ENCODE assay signal across 28 cellular contexts in genomic region chr18:69790649-69791048, GRCh38.
DNase-seq lines count a peak whose midpoint lies in the region; ATAC-seq, FAIRE-seq and TF ChIP-seq lines count a peak whose summit lies in the region.
"Had no signal": no experiment of that assay in that cellular context is flagged by ENCODE, and none has a peak within 500 bp of the region (broad histone marks: within the 10 kb centered on the region; RNA-seq: fewer than 3 reads in every experiment).

No MANE protein-coding gene starts in this region.

- peaks cover 49% of the 10 kb centered on the region for H3K4me1 ChIP-seq in HepG2 (ENCODE audit: insufficient read depth, low read length)
- no peaks in the 10 kb centered on the region for H3K4me1 ChIP-seq in right lobe of liver
- H3K4me1 ChIP-seq: BE2C, BLaER1, Caco-2 had no signal

- H3K79me2 ChIP-seq in HepG2 (ENCODE audit: insufficient read depth, low read length) = no peaks in the 10 kb centered on the region

- ATAC-seq in HepG2 = no peak
- ATAC-seq in right lobe of liver = no peak
- ATAC-seq: A549; CD8-positive, alpha-beta T cell had no signal

- DNase-seq in HepG2 (ENCODE audit: low spot score) (no peak), right lobe of liver (no peak)
- DNase-seq: 8988T; ACHN; AML-193; BE2C; C1 segment of cervical spinal cord; Caco-2; Calu3; CD4-positive, alpha-beta memory T cell; CD4-positive, alpha-beta T cell; CD4-positive, CD25-positive, alpha-beta regulatory T cell; CD8-positive, alpha-beta memory T cell; CD8-positive, alpha-beta T cell; COR-L47; DMS 273 treated with DMSO at 0.1 percent for 48 hours; DMS153; DMS53; DMS79; DMS79 treated with DMSO at 0.1 percent for 48 hours; DND-41; EL had no signal

- H3K27ac ChIP-seq in HepG2 (ENCODE audit: extremely low read length, insufficient read depth, low read length) (no peak overlapping the region), right lobe of liver (no peak overlapping the region)
- H3K27ac ChIP-seq: 22Rv1; A549; BLaER1; BLaER1 treated with 17β-estradiol and CSF1 and Interleukin-3, amounts not matched to agents 10 nM and 100 nM; C4-2B had no signal

- H3K9me3 ChIP-seq in HepG2 (ENCODE audit: low read length) (peaks cover 9% of the 10 kb centered on the region), right lobe of liver (no peaks in the 10 kb centered on the region)
- H3K9me3 ChIP-seq: A549; BE2C; BLaER1; BLaER1 treated with 17β-estradiol and CSF1 and Interleukin-3, amounts not matched to agents 10 nM and 100 nM; Caco-2 had no signal

- CTCF ChIA-PET in HepG2 (lab: Yijun Ruan, JAX; ENCODE audit: low intra/inter-chr PET ratio, low total read pairs) = no interaction called here

- FAIRE-seq in HepG2 (lab: Jason Lieb, UNC) = no peak
- FAIRE-seq: A204.1, A549 had no signal

- no peak overlapping the region for H3K4me2 ChIP-seq in HepG2 (ENCODE audit: low read depth, low read length)
- H3K4me2 ChIP-seq: A549; BLaER1; BLaER1 treated with 17β-estradiol and CSF1 and Interleukin-3, amounts not matched to agents 10 nM and 100 nM had no signal

- H3K27me3 ChIP-seq in HepG2 (ENCODE audit: control insufficient read depth in 1 of 2, insufficient read depth in 2 of 2, low read length in 2 of 2) (no peaks in the 10 kb centered on the region), right lobe of liver (no peaks in the 10 kb centered on the region)
- H3K27me3 ChIP-seq: BE2C; BLaER1; BLaER1 treated with 17β-estradiol and CSF1 and Interleukin-3, amounts not matched to agents 10 nM and 100 nM had no signal

- no peak for TF ChIP-seq RAD21 in HepG2 (CRISPR knock-in tag; IDR thresholded peaks at IDR 0.05)

- no peak for TF ChIP-seq CTCF in HepG2 (CRISPR knock-in tag; IDR thresholded peaks at IDR 0.05)
- no peak for TF ChIP-seq CTCF in right lobe of liver (IDR thresholded peaks at IDR 0.05)

- H3K36me3 ChIP-seq in HepG2 (replicated peaks in 1 of 2; ENCODE audit: control insufficient read depth in 1 of 2, insufficient read depth in 2 of 2, low read length in 2 of 2) = no peaks in the 10 kb centered on the region
- H3K36me3 ChIP-seq in right lobe of liver = no peaks in the 10 kb centered on the region
- H3K36me3 ChIP-seq: BE2C; BLaER1; BLaER1 treated with 17β-estradiol and CSF1 and Interleukin-3, amounts not matched to agents 10 nM and 100 nM had no signal

- H3K9ac ChIP-seq in HepG2 (ENCODE audit: insufficient read depth, low read depth, low read length) = no peak overlapping the region
- H3K9ac ChIP-seq: BLaER1; BLaER1 treated with 17β-estradiol and CSF1 and Interleukin-3, amounts not matched to agents 10 nM and 100 nM had no signal

- H2AFZ ChIP-seq in HepG2 (ENCODE audit: low read length) = no peak overlapping the region

- H4K20me1 ChIP-seq in HepG2 (ENCODE audit: insufficient read depth, low read length) = no peaks in the 10 kb centered on the region
- H4K20me1 ChIP-seq: BLaER1; BLaER1 treated with 17β-estradiol and CSF1 and Interleukin-3, amounts not matched to agents 10 nM and 100 nM had no signal

- TF ChIP-seq EP300 in HepG2 (IDR thresholded peaks at IDR 0.05; ENCODE audit: low read depth in 2 of 2, low read length in 2 of 2) (no peak), HepG2 (CRISPR knock-in tag; IDR thresholded peaks at IDR 0.05; ENCODE audit: borderline replicate concordance) (no peak)

- in situ Hi-C loops in HepG2 (cut with HindIII; ENCODE audit: extremely low pct_ligation_motif_present, low pct_unique_long_range_greater_than_20kb) = no loop called here

- no TSS peak for BruUV-seq in HepG2 (replicated peaks; lab: Mats Ljungman, UMichigan)

- intact Hi-C loops in HepG2 (cut with micrococcal nuclease; ENCODE audit: unreplicated experiment) = loop anchor here (1.0 kb wide), 1 partner anchor 37 kb away; no protein-coding TSS in a partner anchor
- intact Hi-C loops in right lobe of liver (cut with DNase I) = no loop called here

- POLR2A ChIA-PET in HepG2 (lab: Yijun Ruan, JAX) = no interaction called here

- H3K4me3 ChIP-seq in HepG2 (replicated peaks in 1 of 3; ENCODE audit: insufficient read depth in 1 of 3, low read depth in 2 of 3, low read length in 3 of 3) (no peak overlapping the region), right lobe of liver (no peak overlapping the region)
- H3K4me3 ChIP-seq: A549; BLaER1; BLaER1 treated with 17β-estradiol and CSF1 and Interleukin-3, amounts not matched to agents 10 nM and 100 nM had no signal

- TF ChIP-seq POLR2A in HepG2 (IDR thresholded peaks at IDR 0.05; ENCODE audit: insufficient read depth in 1 of 2, low read depth in 2 of 2, low read length in 2 of 2) = no peak
- TF ChIP-seq POLR2A in right lobe of liver (IDR thresholded peaks at IDR 0.05) = no peak

TF ChIP-seq in HepG2, 621 proteins besides CTCF, POLR2A, EP300 and RAD21:
- TF ChIP-seq ZSCAN22 (CRISPR knock-in tag; IDR thresholded peaks at IDR 0.05) (no peak), HNRNPK (IDR thresholded peaks at IDR 0.05; ENCODE audit: low read depth, low read length, poor library complexity, severe bottlenecking) (peak; percentile 96)
